2 cellular contexts compared by ENCODE assay signal in genomic region chr5:39419830-39420229, GRCh38.
TF ChIP-seq lines count a peak whose summit lies in the region.

No MANE protein-coding gene starts in this region.

TF ChIP-seq in SK-N-SH, 30 proteins besides CTCF, POLR2A, EP300 and RAD21:
- TF ChIP-seq IRF3 (IDR thresholded peaks at IDR 0.05; ENCODE audit: low read depth, low read length) (no peak), ZBTB33 (IDR thresholded peaks at IDR 0.05; ENCODE audit: borderline replicate concordance, low read depth) (no peak), FOSL2 (IDR thresholded peaks at IDR 0.05; ENCODE audit: borderline replicate concordance, low read depth) (no peak), CHD2 (IDR thresholded peaks at IDR 0.05; ENCODE audit: low read length, partially characterized antibody) (no peak), GABPA (IDR thresholded peaks at IDR 0.05; ENCODE audit: low read depth) (no peak), TEAD4 (IDR thresholded peaks at IDR 0.05; ENCODE audit: borderline replicate concordance, insufficient read depth) (no peak), FOXJ3 (CRISPR knock-in tag; IDR thresholded peaks at IDR 0.05) (no peak), YY1 (IDR thresholded peaks at IDR 0.05; ENCODE audit: low read depth) (no peak)
TF ChIP-seq in SK-N-SH: peak in this region for 0.

TF ChIP-seq in SK-N-SH treated with all-trans-retinoic acid at 6 μM for 48 hours, 23 proteins besides CTCF, POLR2A, EP300 and RAD21:
- TF ChIP-seq GLIS3 (CRISPR knock-in tag; IDR thresholded peaks at IDR 0.05) (no peak), ZC3H10 (CRISPR knock-in tag; IDR thresholded peaks at IDR 0.05) (no peak), ZNF70 (CRISPR knock-in tag; IDR thresholded peaks at IDR 0.05) (no peak), CREB5 (CRISPR knock-in tag; IDR thresholded peaks at IDR 0.05; ENCODE audit: low read depth) (no peak), PPARA (CRISPR knock-in tag; IDR thresholded peaks at IDR 0.05; ENCODE audit: borderline replicate concordance) (no peak), ESRRG (CRISPR knock-in tag; IDR thresholded peaks at IDR 0.05) (no peak), TSHZ2 (CRISPR knock-in tag; IDR thresholded peaks at IDR 0.05) (no peak), SNAI2 (CRISPR knock-in tag; IDR thresholded peaks at IDR 0.05) (no peak), ZNF565 (CRISPR knock-in tag; conservative IDR thresholded peaks at IDR 0.05; ENCODE audit: low read depth) (no peak), OSR1 (CRISPR knock-in tag; IDR thresholded peaks at IDR 0.05) (no peak), ISL1 (CRISPR knock-in tag; IDR thresholded peaks at IDR 0.05) (no peak), CSDC2 (CRISPR knock-in tag; IDR thresholded peaks at IDR 0.05) (no peak), CSRNP3 (CRISPR knock-in tag; IDR thresholded peaks at IDR 0.05) (no peak), ZNF8 (CRISPR knock-in tag; IDR thresholded peaks at IDR 0.05) (no peak)
